Comparison of ENCODE assay signal across 7 cellular contexts in the genomic region with DNA sequence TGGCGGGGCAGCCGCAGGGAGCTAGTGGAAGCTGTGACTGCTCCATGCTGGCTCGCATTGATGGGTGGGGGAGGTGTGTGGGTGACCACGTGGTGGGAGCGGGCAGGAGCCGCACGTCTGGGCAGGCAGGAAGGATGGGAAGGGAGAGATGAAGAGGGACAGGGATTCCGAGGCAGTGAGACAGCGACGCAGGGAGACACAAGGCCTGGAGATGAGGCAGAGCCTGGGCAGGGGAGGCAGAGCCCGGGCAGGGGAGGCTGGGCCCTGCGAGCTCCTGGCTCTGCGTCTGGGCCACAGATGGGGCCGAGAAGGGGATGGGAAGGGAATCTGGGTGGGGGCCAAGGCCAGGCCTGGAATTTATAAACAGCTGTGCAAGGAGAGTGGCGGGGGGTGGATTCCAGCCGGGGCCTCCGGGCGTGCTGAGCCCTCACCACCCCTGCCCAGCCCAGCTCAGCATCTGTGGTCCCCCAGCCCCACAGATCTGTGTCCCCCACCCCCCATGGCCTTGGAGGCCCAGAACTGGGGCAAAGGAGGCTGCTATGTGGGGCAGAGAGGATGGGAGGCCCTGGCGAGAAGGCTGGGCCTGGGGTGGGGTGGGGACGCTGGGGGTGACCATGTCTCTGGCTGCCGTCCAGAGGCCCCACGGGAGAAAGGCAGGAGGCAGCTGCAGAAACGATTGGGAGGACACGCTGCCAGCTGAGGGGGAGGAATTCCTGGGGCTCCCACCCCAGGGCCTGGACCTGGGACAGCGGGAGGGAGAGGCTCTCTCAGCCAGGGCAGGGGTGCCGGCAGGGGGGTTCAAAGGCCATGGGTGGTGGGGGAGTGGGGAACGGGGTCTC. TPM values are rescaled to one million over a fixed set of nuclear protein-coding genes. Genes with fewer than 3 reads are reported as not detected.
DNase-seq lines count a peak whose midpoint lies in the region; ATAC-seq and TF ChIP-seq lines count a peak whose summit lies in the region.

No MANE protein-coding gene starts in this region.

- TF ChIP-seq POLR2A in upper lobe of left lung (IDR thresholded peaks at IDR 0.05): no peak

- H3K4me1 ChIP-seq in upper lobe of left lung: peaks cover 55 to 75% (median 67%) of the 10 kb centered on the region in 4 donors

- no peaks in the 10 kb centered on the region for H3K4me1 Mint-ChIP-seq in stimulated activated naive B cell treated with anti-CD40 and anti-IgM and Interleukin-4, amounts not matched to agents 10 μg/mL and 1 μg/mL and 100 μg/mL, for 72 hours

- TF ChIP-seq CTCF in upper lobe of left lung (IDR thresholded peaks at IDR 0.05): no peak

- DNase-seq in NCI-H2171 (lab: John Stamatoyannopoulos, UW) (peak; percentile 73), dermis blood vessel endothelial cell (peak; percentile 68), lung microvascular endothelial cell (ENCODE audit: low read depth in 2 of 2) (peak; percentile 83 to 91), upper lobe of left lung (peak; percentile 54 to 87)
- DNase-seq in stimulated activated naive B cell treated with anti-CD40 and anti-IgM and Interleukin-4, amounts not matched to agents 10 μg/mL and 1 μg/mL and 100 μg/mL, for 72 hours: no peak

- no peaks in the 10 kb centered on the region for H3K27me3 ChIP-seq in upper lobe of left lung

- H3K9me3 ChIP-seq in upper lobe of left lung: no peaks in the 10 kb centered on the region

- WGBS in upper lobe of left lung, 2 donors: 40 to 42% methylated on average over 21 to 27 of the region's 27 CpGs

- H3K36me3 ChIP-seq in upper lobe of left lung: peaks cover 0 to 41% (median 12%) of the 10 kb centered on the region in 4 donors

- peak overlapping the region; percentile 75 to 89 (median 88) for H3K27ac ChIP-seq in upper lobe of left lung

- H3K27me3 Mint-ChIP-seq in stimulated activated naive B cell treated with anti-CD40 and anti-IgM and Interleukin-4, amounts not matched to agents 10 μg/mL and 1 μg/mL and 100 μg/mL, for 72 hours: peaks cover 27 to 42% of the 10 kb centered on the region in 2 donors

- no peak overlapping the region for H3K4me3 Mint-ChIP-seq in stimulated activated naive B cell treated with anti-CD40 and anti-IgM and Interleukin-4, amounts not matched to agents 10 μg/mL and 1 μg/mL and 100 μg/mL, for 72 hours

- no peak overlapping the region for H3K27ac Mint-ChIP-seq in stimulated activated naive B cell treated with anti-CD40 and anti-IgM and Interleukin-4, amounts not matched to agents 10 μg/mL and 1 μg/mL and 100 μg/mL, for 72 hours

- TF ChIP-seq EP300 in upper lobe of left lung (IDR thresholded peaks at IDR 0.05): no peak

- H3K4me3 ChIP-seq in upper lobe of left lung: peak overlapping the region in 1 of 4 donors; percentile 30

- peaks cover 0 to under 1% of the 10 kb centered on the region in 2 donors for H3K36me3 Mint-ChIP-seq in stimulated activated naive B cell treated with anti-CD40 and anti-IgM and Interleukin-4, amounts not matched to agents 10 μg/mL and 1 μg/mL and 100 μg/mL, for 72 hours

- peaks cover 2% of the 10 kb centered on the region in 2 donors for H3K9me3 Mint-ChIP-seq in stimulated activated naive B cell treated with anti-CD40 and anti-IgM and Interleukin-4, amounts not matched to agents 10 μg/mL and 1 μg/mL and 100 μg/mL, for 72 hours

- ATAC-seq in upper lobe of left lung (ENCODE audit: low FRiP score in 2 of 2) (peak; percentile 82 to 91), HG03378 (IDR thresholded peaks at IDR 0.05; ENCODE audit: unreplicated experiment) (no peak), HG03097 (IDR thresholded peaks at IDR 0.05; ENCODE audit: low FRiP score, unreplicated experiment) (no peak)
- ATAC-seq in stimulated activated naive B cell treated with anti-CD40 and anti-IgM and Interleukin-4, amounts not matched to agents 10 μg/mL and 1 μg/mL and 100 μg/mL, for 72 hours (replicated peaks): no peak

RNA-seq across cellular contexts. Expression of a gene that starts 6.0 kb away (rescaled TPM):
- total RNA-seq in dermis blood vessel endothelial cell (148 and 336 TPM in 2 replicates), lung microvascular endothelial cell (76.3 and 90.7 TPM in 2 replicates), upper lobe of left lung (100 to 1,000 TPM in 4 of 6 donors, 10 to 100 TPM in 2; 80.7 to 426 (median 181) TPM)

RNA-seq across cellular contexts. Expression of a gene that starts 26.1 kb away (rescaled TPM):
- total RNA-seq in dermis blood vessel endothelial cell (68.3 and 105 TPM in 2 replicates), lung microvascular endothelial cell (69.5 and 115 TPM in 2 replicates), upper lobe of left lung (100 to 1,000 TPM; 261 to 432 (median 282) TPM)

RNA-seq across cellular contexts. Expression of a gene that starts 59.2 kb away (rescaled TPM):
- total RNA-seq in dermis blood vessel endothelial cell (210 and 226 TPM in 2 replicates), lung microvascular endothelial cell (310 and 521 TPM in 2 replicates), upper lobe of left lung (100 to 1,000 TPM; 194 to 455 (median 325) TPM)

Comparison
In these comparisons a context has a peak if more than half of its experiments do, and no peak if none do; other contexts are left out.
1. ATAC-seq: peak in upper lobe of left lung (2 of 2); none in HG03378 (single experiment), HG03097 (single experiment) and stimulated activated naive B cell treated with anti-CD40 and anti-IgM and Interleukin-4, amounts not matched to agents 10 μg/mL and 1 μg/mL and 100 μg/mL, for 72 hours (0 of 2).